ENCODE assay signal across 10 cellular contexts in genomic region chr3:177781686-177782161, GRCh38.
DNase-seq lines count a peak whose midpoint lies in the region; ATAC-seq and TF ChIP-seq lines count a peak whose summit lies in the region.
"Had no signal": no experiment of that assay in that cellular context is flagged by ENCODE, and none has a peak within 500 bp of the region (broad histone marks: within the 10 kb centered on the region; RNA-seq: fewer than 3 reads in every experiment).

No MANE protein-coding gene starts in this region.

- no peak for TF ChIP-seq POLR2A in thyroid gland (IDR thresholded peaks at IDR 0.05)

- no peaks in the 10 kb centered on the region for H3K36me3 ChIP-seq in thyroid gland

- ATAC-seq in GM18861 (IDR thresholded peaks at IDR 0.05; ENCODE audit: unreplicated experiment) (no peak), HG03378 (IDR thresholded peaks at IDR 0.05; ENCODE audit: unreplicated experiment) (no peak), HG02981 (IDR thresholded peaks at IDR 0.05; ENCODE audit: unreplicated experiment) (no peak)
- ATAC-seq: GM12878 had no signal

- H3K27ac ChIP-seq in thyroid gland, result peak overlapping the region; percentile 32 to 52 (median 34)
- H3K27ac ChIP-seq: RWPE1 had no signal

- H3K4me3 ChIP-seq in thyroid gland (replicated peaks in 1 of 3), result no peak overlapping the region
- H3K4me3 ChIP-seq: GM12878 had no signal

- no peak for TF ChIP-seq CTCF in chondrocyte (IDR thresholded peaks at IDR 0.05)
- no peak for TF ChIP-seq CTCF in thyroid gland (IDR thresholded peaks at IDR 0.05)

- H3K4me1 Mint-ChIP-seq in chondrocyte (ENCODE audit: low read depth), result peaks cover 65% of the 10 kb centered on the region

- H3K27ac Mint-ChIP-seq in chondrocyte (ENCODE audit: unreplicated experiment), result peak overlapping the region; percentile 88

- H3K27me3 Mint-ChIP-seq in chondrocyte (ENCODE audit: low read depth), result no peaks in the 10 kb centered on the region

- H3K9me3 ChIP-seq in thyroid gland, result no peaks in the 10 kb centered on the region

- WGBS in thyroid gland, 2 donors, result 50 to 67% methylated on average over 3 of the region's 3 CpGs

- peaks cover 20 to 51% of the 10 kb centered on the region in 2 donors for H3K4me1 ChIP-seq in thyroid gland

- H3K36me3 Mint-ChIP-seq in chondrocyte (ENCODE audit: low read depth), result peaks cover 6% of the 10 kb centered on the region

- intact Hi-C loops in thyroid gland (cut with DNase I), result no loop called here

- DNase-seq in MV-4-11 (lab: John Stamatoyannopoulos, UW) (peak; percentile 61), chondrocyte (ENCODE audit: low spot score) (no peak), medulla oblongata (ENCODE audit: extremely low spot score) (peak; percentile 24), thyroid gland (peak; percentile 13 to 14)
- DNase-seq: KG1 had no signal

- no peaks in the 10 kb centered on the region for H3K27me3 ChIP-seq in thyroid gland

- peaks cover 7% of the 10 kb centered on the region for H3K9me3 Mint-ChIP-seq in chondrocyte (ENCODE audit: low read depth)

- no peak overlapping the region for H3K4me3 Mint-ChIP-seq in chondrocyte (ENCODE audit: unreplicated experiment)
